8 cellular contexts compared by ENCODE assay signal in the genomic region with DNA sequence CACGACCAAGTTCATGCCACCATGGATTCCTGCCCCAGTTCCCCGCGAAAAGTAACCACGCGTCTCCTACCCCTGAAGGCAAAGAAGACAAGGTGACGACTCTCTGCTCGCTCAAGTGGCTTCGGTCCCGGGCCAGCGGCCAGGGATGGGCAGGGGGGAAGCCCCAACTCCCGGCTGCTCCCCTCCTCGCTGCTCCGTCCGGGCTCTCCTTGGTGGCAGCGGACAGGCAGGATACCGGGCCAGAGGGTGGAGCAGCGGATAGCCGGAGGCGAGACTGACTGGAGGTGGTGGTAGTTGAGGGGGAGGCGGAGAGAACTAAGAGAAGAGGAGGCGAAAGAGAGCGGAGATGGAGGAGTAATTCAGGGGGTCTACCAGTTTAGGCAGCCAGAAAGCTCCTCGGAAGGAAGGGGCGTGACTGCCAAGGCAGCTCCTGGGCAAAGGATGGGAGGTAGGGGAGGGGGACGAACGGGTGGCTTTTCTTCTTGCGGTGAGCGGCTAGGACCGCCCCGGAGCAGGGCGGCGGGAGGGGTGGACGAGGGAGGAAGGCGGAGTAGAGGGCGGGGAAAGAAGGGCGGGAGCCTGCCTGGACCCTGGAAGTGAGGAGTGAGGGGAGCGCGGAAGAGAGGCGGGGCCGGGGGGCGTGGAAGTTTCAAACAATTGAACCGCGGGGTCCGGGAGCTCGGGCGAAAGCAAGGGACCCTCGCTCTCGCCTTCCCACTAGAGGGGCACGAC. TPM values are rescaled to one million over a fixed set of nuclear protein-coding genes. Genes with fewer than 3 reads are reported as not detected.
A peak's percentile ranks its signal among the peaks of the same experiment; 100 is the strongest.
DNase-seq lines count a peak whose midpoint lies in the region; ATAC-seq, FAIRE-seq and TF ChIP-seq lines count a peak whose summit lies in the region.

A gene with protein sequence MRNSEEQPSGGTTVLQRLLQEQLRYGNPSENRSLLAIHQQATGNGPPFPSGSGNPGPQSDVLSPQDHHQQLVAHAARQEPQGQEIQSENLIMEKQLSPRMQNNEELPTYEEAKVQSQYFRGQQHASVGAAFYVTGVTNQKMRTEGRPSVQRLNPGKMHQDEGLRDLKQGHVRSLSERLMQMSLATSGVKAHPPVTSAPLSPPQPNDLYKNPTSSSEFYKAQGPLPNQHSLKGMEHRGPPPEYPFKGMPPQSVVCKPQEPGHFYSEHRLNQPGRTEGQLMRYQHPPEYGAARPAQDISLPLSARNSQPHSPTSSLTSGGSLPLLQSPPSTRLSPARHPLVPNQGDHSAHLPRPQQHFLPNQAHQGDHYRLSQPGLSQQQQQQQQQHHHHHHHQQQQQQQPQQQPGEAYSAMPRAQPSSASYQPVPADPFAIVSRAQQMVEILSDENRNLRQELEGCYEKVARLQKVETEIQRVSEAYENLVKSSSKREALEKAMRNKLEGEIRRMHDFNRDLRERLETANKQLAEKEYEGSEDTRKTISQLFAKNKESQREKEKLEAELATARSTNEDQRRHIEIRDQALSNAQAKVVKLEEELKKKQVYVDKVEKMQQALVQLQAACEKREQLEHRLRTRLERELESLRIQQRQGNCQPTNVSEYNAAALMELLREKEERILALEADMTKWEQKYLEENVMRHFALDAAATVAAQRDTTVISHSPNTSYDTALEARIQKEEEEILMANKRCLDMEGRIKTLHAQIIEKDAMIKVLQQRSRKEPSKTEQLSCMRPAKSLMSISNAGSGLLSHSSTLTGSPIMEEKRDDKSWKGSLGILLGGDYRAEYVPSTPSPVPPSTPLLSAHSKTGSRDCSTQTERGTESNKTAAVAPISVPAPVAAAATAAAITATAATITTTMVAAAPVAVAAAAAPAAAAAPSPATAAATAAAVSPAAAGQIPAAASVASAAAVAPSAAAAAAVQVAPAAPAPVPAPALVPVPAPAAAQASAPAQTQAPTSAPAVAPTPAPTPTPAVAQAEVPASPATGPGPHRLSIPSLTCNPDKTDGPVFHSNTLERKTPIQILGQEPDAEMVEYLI (minus strand): TSS at position 450 of the 732 bp plus-strand sequence. CDS start 17,705 bp downstream, outside the sequence.

- H3K27ac Mint-ChIP-seq in T-cell, result peak within 1 kb of the TSS; percentile 75 to 80

- H3K36me3 ChIP-seq in DOHH2 (ENCODE audit: control insufficient read depth, low read length), result no peaks in the 10 kb centered on the region
- H3K36me3 ChIP-seq in MM.1S (replicated peaks; ENCODE audit: insufficient read depth, low read length), result no peaks in the 10 kb centered on the region

- H3K4me1 ChIP-seq in DOHH2 (ENCODE audit: control insufficient read depth, low read length), result no peaks in the 10 kb centered on the region
- no peaks in the 10 kb centered on the region for H3K4me1 ChIP-seq in MM.1S (ENCODE audit: low read length)

- H3K36me3 Mint-ChIP-seq in T-cell, result no peaks in the 10 kb centered on the region

- no peaks in the 10 kb centered on the region for H3K27me3 ChIP-seq in DOHH2 (ENCODE audit: control insufficient read depth, low read length)
- H3K27me3 ChIP-seq in MM.1S (replicated peaks; ENCODE audit: insufficient read depth, low read length), result no peaks in the 10 kb centered on the region; the same call in 1 of the 2 replicates

- no peak for FAIRE-seq in H54 (lab: Jason Lieb, UNC)

- H3K4me2 ChIP-seq in DOHH2 (ENCODE audit: low read length) (peak within 1 kb of the TSS; percentile 71), MM.1S (ENCODE audit: low read depth, low read length) (peak within 1 kb of the TSS; percentile 60)

- H3K4me3 Mint-ChIP-seq in T-cell, result peak within 1 kb of the TSS; percentile 87 to 90 (median 90)

- no peaks in the 10 kb centered on the region for H3K9me2 ChIP-seq in DOHH2 (replicated peaks; ENCODE audit: control insufficient read depth, low read length)
- H3K9me2 ChIP-seq in MM.1S (replicated peaks; ENCODE audit: insufficient read depth, low read length), result no peaks in the 10 kb centered on the region

- H4K20me1 ChIP-seq in DOHH2 (ENCODE audit: control insufficient read depth, insufficient read depth, low read depth, low read length) (no peaks in the 10 kb centered on the region), MM.1S (ENCODE audit: insufficient read depth, low read length) (no peaks in the 10 kb centered on the region)

- TF ChIP-seq CTCF in DOHH2 (IDR thresholded peaks at IDR 0.05; ENCODE audit: low read depth, low read length, poor library complexity, severe bottlenecking), result no peak
- TF ChIP-seq CTCF in MM.1S (IDR thresholded peaks at IDR 0.05; ENCODE audit: low read length), result no peak

- H3K27ac ChIP-seq in DOHH2 (ENCODE audit: low read depth, low read length) (no peak within 1 kb of the TSS), MM.1S (ENCODE audit: low read length) (no peak within 1 kb of the TSS)

- H3K9ac ChIP-seq in MM.1S (ENCODE audit: low read length), result 0 out of 2 replicates have a peak within 1 kb of the TSS, but pooled peaks have one; percentile 15

- H3K4me1 Mint-ChIP-seq in T-cell, result peaks cover 10 to 15% (median 10%) of the 10 kb centered on the region in 3 donors

- TF ChIP-seq POLR2A in H54 (IDR thresholded peaks at IDR 0.05; ENCODE audit: low read depth, low read length), result no peak

- H3K27me3 Mint-ChIP-seq in T-cell, result peaks cover 0 to 18% of the 10 kb centered on the region in 2 donors

- peak; percentile 59 to 72 (median 66) for ATAC-seq in T-cell (replicated peaks in 1 of 4)

- POLR2A ChIA-PET in T-cell (lab: Charles Lee), result interaction anchor here in 1 of 2 donors (1.0 kb wide), 1 partner anchor 1159 kb away, joined by 3 read pairs; no protein-coding TSS in a partner anchor

- H3K4me3 ChIP-seq in DOHH2 (ENCODE audit: low read length), result peak within 1 kb of the TSS; percentile 74
- peak within 1 kb of the TSS; percentile 70 for H3K4me3 ChIP-seq in MM.1S (ENCODE audit: low read length)

- peak within 1 kb of the TSS; percentile 88 for H2AFZ ChIP-seq in MM.1S (ENCODE audit: low read length)

- H3F3A ChIP-seq in DOHH2 (ENCODE audit: control insufficient read depth, insufficient read depth), result no peaks in the 10 kb centered on the region
- H3F3A ChIP-seq in MM.1S (ENCODE audit: insufficient read depth, low read length), result no peaks in the 10 kb centered on the region

- no peaks in the 10 kb centered on the region for H3K9me3 Mint-ChIP-seq in T-cell

- DNase-seq in H54 (ENCODE audit: insufficient read length, low spot score), result peak; percentile 36
- peak; percentile 46 for DNase-seq in MM.1S
- DNase-seq in T-cell, result peak; percentile 5 to 63 (median 34)
- peak; percentile 15 to 86 (median 64) for DNase-seq in anterior cingulate cortex (lab: John Stamatoyannopoulos, UW)
- DNase-seq in hepatic stellate cell (ENCODE audit: low spot score), result peak; percentile 59
- DNase-seq in pulmonary artery endothelial cell (ENCODE audit: low read depth, low spot score), result peak; percentile 27
- DNase-seq in GOT3 (lab: John Stamatoyannopoulos, UW), result no peak

- H3K79me2 ChIP-seq in DOHH2 (ENCODE audit: control insufficient read depth, low read length) (no peaks in the 10 kb centered on the region), MM.1S (ENCODE audit: low read length) (no peaks in the 10 kb centered on the region)

- H3K9me3 ChIP-seq in DOHH2 (ENCODE audit: control insufficient read depth, insufficient read depth, low read length) (no peaks in the 10 kb centered on the region), MM.1S (replicated peaks; ENCODE audit: insufficient read depth, low read length) (no peaks in the 10 kb centered on the region)

- CTCF ChIA-PET in T-cell (lab: Charles Lee), result interaction anchor here in 1 of 2 donors (1.2 to 2.1 kb wide), 2 partner anchors 9 to 11 kb away, joined by 3 to 4 read pairs; no protein-coding TSS in a partner anchor

RNA-seq across cellular contexts. Expression of the gene that starts here (rescaled TPM):
- 1 to 10 TPM; 2.7 to 3.9 (median 3.6) TPM for total RNA-seq in T-cell
- 1.9 and 4.8 TPM in 2 replicates for total RNA-seq in pulmonary artery endothelial cell
